33 cellular contexts compared by ENCODE assay signal in the genomic region with DNA sequence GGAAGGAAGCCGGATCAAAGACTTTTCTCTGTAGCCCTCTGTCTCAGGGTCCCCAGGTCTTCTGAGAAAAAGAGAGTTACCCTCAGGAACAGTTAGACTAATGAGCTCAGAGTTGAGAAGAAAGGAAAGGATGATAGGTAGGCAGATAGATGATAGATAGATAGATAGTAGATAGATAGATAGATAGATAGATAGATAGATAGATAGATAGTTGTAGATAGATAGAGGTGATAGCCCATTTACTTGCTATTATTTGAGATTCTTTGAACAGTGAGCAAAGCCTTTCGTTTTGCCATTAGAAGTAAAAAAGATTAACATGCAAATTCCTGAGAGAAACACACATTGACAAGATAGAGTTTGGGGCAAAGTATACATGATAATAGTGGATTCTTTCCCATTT.
"Had no signal": no experiment of that assay in that cellular context is flagged by ENCODE, and none has a peak within 500 bp of the region (broad histone marks: within the 10 kb centered on the region; RNA-seq: fewer than 3 reads in every experiment).

No MANE protein-coding gene starts in this region.

- H3K9me3 Mint-ChIP-seq: activated B cell treated with CpG ODN at 0.5 μM for 24 hours; activated CD8-positive, alpha-beta T cell treated with anti-CD3 and anti-CD28 coated beads for 36 hours; activated naive CD4-positive, alpha-beta T cell treated with anti-CD3 and anti-CD28 coated beads for 36 hours; activated naive CD4-positive, alpha-beta T cell treated with anti-CD3 and anti-CD28 coated beads, Interleukin-2, amount 50 U/mL, for 24 hours; activated naive CD8-positive, alpha-beta T cell treated with anti-CD3 and anti-CD28 coated beads, Interleukin-2, amount 50 U/mL, for 24 hours; activated T-cell treated with anti-CD3 and anti-CD28 coated beads, Interleukin-2, amount 50 U/mL, for 4 hours; activated T-helper 2 cell treated with anti-CD3 and anti-CD28 coated beads, Interferon-gamma antibody, Interleukin-2, Interleukin-4, amounts not matched to agents 10 μg/mL and 5 μg/mL and 100 μg/mL, durations not matched to agents 14 hours and 24 hours and 36 hours; T-helper 2 cell treated with Interferon-gamma antibody and Interleukin-4, amounts not matched to agents 5 μg/mL and 100 μg/mL, for 36 hours had no signal

- H3K4me1 ChIP-seq: ascending aorta, breast epithelium, foreskin keratinocyte had no signal

- H3K27me3 Mint-ChIP-seq: activated naive CD8-positive, alpha-beta T cell treated with anti-CD3 and anti-CD28 coated beads for 36 hours; dendritic cell treated with granulocyte-macrophage colony-stimulating factor and Interleukin-4, amounts not matched to agents 40 ng/mL and 50 ng/mL, for 4 days had no signal

- H3K4me3 Mint-ChIP-seq: activated B cell treated with CpG ODN at 0.5 μM for 24 hours; activated CD8-positive, alpha-beta T cell treated with anti-CD3 and anti-CD28 coated beads for 36 hours; activated naive CD4-positive, alpha-beta T cell treated with anti-CD3 and anti-CD28 coated beads for 36 hours; activated naive CD4-positive, alpha-beta T cell treated with anti-CD3 and anti-CD28 coated beads, Interleukin-2, amount 50 U/mL, for 24 hours; activated naive CD8-positive, alpha-beta T cell treated with anti-CD3 and anti-CD28 coated beads for 36 hours; activated naive CD8-positive, alpha-beta T cell treated with anti-CD3 and anti-CD28 coated beads, Interleukin-2, amount 50 U/mL, for 24 hours; activated T-cell treated with anti-CD3 and anti-CD28 coated beads, Interleukin-2, amount 50 U/mL, for 4 hours; brain; dendritic cell treated with granulocyte-macrophage colony-stimulating factor and Interleukin-4, amounts not matched to agents 40 ng/mL and 50 ng/mL, for 4 days; T-helper 17 cell; T-helper 2 cell treated with Interferon-gamma antibody and Interleukin-4, amounts not matched to agents 5 μg/mL and 100 μg/mL, for 36 hours had no signal

- H3K4me1 Mint-ChIP-seq: activated B cell treated with CpG ODN at 0.5 μM for 24 hours, brain had no signal

- H3K36me3 Mint-ChIP-seq: activated naive CD4-positive, alpha-beta T cell treated with anti-CD3 and anti-CD28 coated beads, Interleukin-2, amount 50 U/mL, for 24 hours; activated naive CD8-positive, alpha-beta T cell treated with anti-CD3 and anti-CD28 coated beads for 36 hours; brain had no signal

- H3K36me3 ChIP-seq: ascending aorta, breast epithelium, cardiac muscle cell, esophagus muscularis mucosa, gastrocnemius medialis, heart left ventricle, WERI-Rb-1 had no signal

- H3K4me3 ChIP-seq: ascending aorta, breast epithelium, cardiac muscle cell, coronary artery, dorsolateral prefrontal cortex, esophagus muscularis mucosa, gastrocnemius medialis, heart left ventricle had no signal

- H3K27ac Mint-ChIP-seq: activated B cell treated with CpG ODN at 0.5 μM for 24 hours; activated CD8-positive, alpha-beta T cell treated with anti-CD3 and anti-CD28 coated beads for 36 hours; activated naive CD4-positive, alpha-beta T cell treated with anti-CD3 and anti-CD28 coated beads for 36 hours; activated naive CD4-positive, alpha-beta T cell treated with anti-CD3 and anti-CD28 coated beads, Interleukin-2, amount 50 U/mL, for 24 hours; activated naive CD8-positive, alpha-beta T cell treated with anti-CD3 and anti-CD28 coated beads for 36 hours; activated naive CD8-positive, alpha-beta T cell treated with anti-CD3 and anti-CD28 coated beads, Interleukin-2, amount 50 U/mL, for 24 hours; activated T-helper 2 cell treated with anti-CD3 and anti-CD28 coated beads, Interferon-gamma antibody, Interleukin-2, Interleukin-4, amounts not matched to agents 10 μg/mL and 5 μg/mL and 100 μg/mL, durations not matched to agents 14 hours and 24 hours and 36 hours; brain; dendritic cell treated with granulocyte-macrophage colony-stimulating factor and Interleukin-4, amounts not matched to agents 40 ng/mL and 50 ng/mL, for 4 days; T-helper 17 cell; T-helper 2 cell treated with Interferon-gamma antibody and Interleukin-4, amounts not matched to agents 5 μg/mL and 100 μg/mL, for 36 hours had no signal

- H3K27ac ChIP-seq: ascending aorta, breast epithelium, cardiac muscle cell, coronary artery, dorsolateral prefrontal cortex, esophagus muscularis mucosa, foreskin keratinocyte, gastrocnemius medialis, heart left ventricle, WERI-Rb-1 had no signal

- H3K9me3 ChIP-seq: ascending aorta, breast epithelium, esophagus muscularis mucosa, gastrocnemius medialis, heart left ventricle had no signal

- H3K27me3 ChIP-seq: ascending aorta, breast epithelium, cardiac muscle cell, esophagus muscularis mucosa, gastrocnemius medialis, heart left ventricle had no signal

- DNase-seq: activated B cell treated with CpG ODN at 0.5 μM for 24 hours; activated CD4-positive, alpha-beta T cell treated with anti-CD3 and anti-CD28 coated beads for 48 hours; activated CD4-positive, alpha-beta T cell treated with anti-CD3 and anti-CD28 coated beads, Interleukin-2, amount 50 U/mL, for 1 hour; activated CD4-positive, alpha-beta T cell treated with anti-CD3 and anti-CD28 coated beads, Interleukin-2, amount 50 U/mL, for 48 hours; activated CD8-positive, alpha-beta memory T cell treated with anti-CD3 and anti-CD28 coated beads for 24 hours; activated CD8-positive, alpha-beta T cell treated with anti-CD3 and anti-CD28 coated beads for 36 hours; activated effector memory CD4-positive, alpha-beta T cell treated with anti-CD3 and anti-CD28 coated beads, Interleukin-2, amount 50 U/mL, for 16 hours; activated naive CD4-positive, alpha-beta T cell treated with anti-CD3 and anti-CD28 coated beads for 36 hours; activated naive CD8-positive, alpha-beta T cell treated with anti-CD3 and anti-CD28 coated beads for 36 hours; activated naive CD8-positive, alpha-beta T cell treated with anti-CD3 and anti-CD28 coated beads, Interleukin-2, amount 50 U/mL, for 24 hours; activated T-cell treated with anti-CD3 and anti-CD28 coated beads, Interleukin-2, amount 50 U/mL, for 4 hours; central memory CD4-positive, alpha-beta T cell; cerebellar nuclear complex; dorsolateral prefrontal cortex; effector memory CD4-positive, alpha-beta T cell; foreskin keratinocyte; gastrocnemius medialis; glutamatergic neuron; heart left ventricle; T-helper 1 cell; T-helper 17 cell; T1000; WERI-Rb-1 had no signal
